ENCODE assay signal across 9 cellular contexts in genomic region chr2:200860092-200860795, GRCh38. TPM values are rescaled to one million over a fixed set of nuclear protein-coding genes. Genes with fewer than 3 reads are reported as not detected.
DNase-seq lines count a peak whose midpoint lies in the region; ATAC-seq, FAIRE-seq and TF ChIP-seq lines count a peak whose summit lies in the region.
"Had no signal": no experiment of that assay in that cellular context is flagged by ENCODE, and none has a peak within 500 bp of the region (broad histone marks: within the 10 kb centered on the region; RNA-seq: fewer than 3 reads in every experiment).

No MANE protein-coding gene starts in this region.

- BruUV-seq in GM12878 (replicated peaks; lab: Mats Ljungman, UMichigan) = no TSS peak

- CTCF ChIA-PET in SK-N-SH (lab: Yijun Ruan, JAX) (interaction anchor here (1.7 kb wide), 1 partner anchor 10 kb away, joined by 4 read pairs; no protein-coding TSS in a partner anchor), GM12878 (lab: Yijun Ruan, JAX) (interaction anchor here (1.4 kb wide), 1 partner anchor 209 kb away, joined by 3 read pairs; no protein-coding TSS in a partner anchor)

- intact Hi-C loops in GM12878 (cut with micrococcal nuclease; ENCODE audit: unreplicated experiment) = loop anchor here (10.0 kb wide), 1 partner anchor 1515 kb away; the partner anchor contains the start of gene BMPR2
- intact Hi-C loops in left lung (cut with DNase I) = no loop called here
- intact Hi-C loops in stomach (cut with DNase I; ENCODE audit: low total_unique reads) = no loop called here

- H3K27ac ChIP-seq in SK-N-SH (ENCODE audit: low read depth in 2 of 2, low read length in 1 of 2) = no peak overlapping the region; a peak in 1 of 4 replicates
- H3K27ac ChIP-seq in GM12878 (ENCODE audit: control insufficient read depth, insufficient read depth) = no peak overlapping the region
- peak overlapping the region; percentile 36 to 37 for H3K27ac ChIP-seq in left lung
- H3K27ac ChIP-seq in stomach = peak overlapping the region; percentile 50 to 100 (median 100)

- H3K4me2 ChIP-seq in SK-N-SH (peak overlapping the region; percentile 73; the same call in 1 of the 2 replicates), GM12878 (ENCODE audit: control insufficient read depth, insufficient read depth) (peak overlapping the region; percentile 95; the same call in 1 of the 2 replicates)

- in situ Hi-C loops in GM12878 (cut with MboI) = no loop called here

- RAD21 ChIA-PET in GM12878 (lab: Charles Lee; ENCODE audit: unreplicated experiment) = interaction anchor here (0.6 to 1.5 kb wide), 3 partner anchors 29 to 152 kb away, joined by 3 to 4 read pairs (median 3); partner anchors contain the start of genes NIF3L1 and PPIL3

- H3K27me3 ChIP-seq in SK-N-SH (ENCODE audit: insufficient read depth) (no peaks in the 10 kb centered on the region), GM12878 (replicated peaks in 1 of 2; ENCODE audit: control insufficient read depth in 2 of 2, insufficient read depth in 2 of 2, low read length in 1 of 2) (no peaks in the 10 kb centered on the region), left lung (no peaks in the 10 kb centered on the region), stomach (no peaks in the 10 kb centered on the region)

- FAIRE-seq in GM12878 (lab: Jason Lieb, UNC) = no peak
- FAIRE-seq: A204.1 had no signal

- H2AFZ ChIP-seq in SK-N-SH (ENCODE audit: low read depth) = no peak overlapping the region
- H2AFZ ChIP-seq in GM12878 (ENCODE audit: control insufficient read depth, low read depth, low read length) = no peak overlapping the region

- peaks cover 89% of the 10 kb centered on the region for H3K79me2 ChIP-seq in SK-N-SH (ENCODE audit: insufficient read depth)
- peaks cover 78% of the 10 kb centered on the region for H3K79me2 ChIP-seq in GM12878 (ENCODE audit: control insufficient read depth, insufficient read depth, low read length)

- 85% methylated on average over 12 of the region's 12 CpGs for WGBS in SK-N-SH (ENCODE audit: low lambda C conversion rate)
- WGBS in GM12878 (ENCODE audit: insufficient coverage, insufficient replicate concordance, low lambda C conversion rate, missing lambda C conversion rate) = 76% methylated on average over 12 of the region's 12 CpGs
- WGBS in stomach, 5 donors = 13 to 16% (median 15%) methylated on average over 12 of the region's 12 CpGs

- no peak overlapping the region; the same call in 1 of the 2 replicates for H3K9ac ChIP-seq in SK-N-SH
- H3K9ac ChIP-seq in GM12878 (ENCODE audit: control insufficient read depth, insufficient read depth, low read length) = no peak overlapping the region

- TF ChIP-seq CTCF in SK-N-SH (IDR thresholded peaks at IDR 0.05) = no peak
- no peak for TF ChIP-seq CTCF in GM12878 (IDR thresholded peaks at IDR 0.05 in 2 of 3, conservative IDR thresholded peaks at IDR 0.05 in 1 of 3; ENCODE audit: control insufficient read depth in 2 of 3, extremely low read depth in 1 of 3, insufficient read depth in 1 of 3, low read depth in 3 of 3, low read length in 3 of 3)
- no peak for TF ChIP-seq CTCF in left lung (IDR thresholded peaks at IDR 0.05)
- TF ChIP-seq CTCF in stomach (IDR thresholded peaks at IDR 0.05) = no peak

- TF ChIP-seq RAD21 in SK-N-SH (IDR thresholded peaks at IDR 0.05; ENCODE audit: low read length) (no peak), GM12878 (IDR thresholded peaks at IDR 0.05; ENCODE audit: insufficient read depth, low read depth, low read length) (no peak)

- no peak for ATAC-seq in SK-N-SH treated with all-trans-retinoic acid at 6 μM for 48 hours
- no peak for ATAC-seq in GM12878
- no peak for ATAC-seq in left lung
- ATAC-seq in HG02852 (IDR thresholded peaks at IDR 0.05; ENCODE audit: unreplicated experiment) = no peak
- ATAC-seq in HG03108 (IDR thresholded peaks at IDR 0.05; ENCODE audit: unreplicated experiment) = no peak

- POLR2A ChIA-PET in SK-N-SH (lab: Yijun Ruan, JAX) = no interaction called here
- POLR2A ChIA-PET in GM12878 (lab: Charles Lee) = interaction anchor here (1.8 to 2.0 kb wide), 2 partner anchors 11 to 42 kb away, joined by 7 to 14 read pairs; no protein-coding TSS in a partner anchor

- peaks cover 20% of the 10 kb centered on the region for H3F3A ChIP-seq in SK-N-SH (replicated peaks; ENCODE audit: insufficient read depth)

- SMC1A ChIA-PET in GM12878 (lab: Charles Lee; ENCODE audit: uncharacterized antibody, unreplicated experiment) = interaction anchor here (1.7 to 2.0 kb wide), 2 partner anchors 11 to 46 kb away, joined by 8 to 9 read pairs; no protein-coding TSS in a partner anchor

- H3K4me1 ChIP-seq in SK-N-SH (ENCODE audit: control insufficient read depth in 1 of 2, insufficient read depth in 2 of 2, low read depth in 1 of 2, low read length in 1 of 2) (peaks cover 20 to 22% of the 10 kb centered on the region in 2 experiments; a peak in 3 of 4 replicates), GM12878 (ENCODE audit: control insufficient read depth, insufficient read depth, low read length) (no peaks in the 10 kb centered on the region), left lung (peaks cover 27 to 64% of the 10 kb centered on the region in 2 donors), stomach (peaks cover 35 to 77% (median 58%) of the 10 kb centered on the region in 4 donors)

- TF ChIP-seq POLR2A in GM12878 (IDR thresholded peaks at IDR 0.05; ENCODE audit: low read depth, low read length) = no peak
- TF ChIP-seq POLR2A in stomach (IDR thresholded peaks at IDR 0.05) = no peak

- H3K9me3 ChIP-seq in SK-N-SH (no peaks in the 10 kb centered on the region), GM12878 (replicated peaks; ENCODE audit: control insufficient read depth, insufficient read depth, low read length) (no peaks in the 10 kb centered on the region), left lung (no peaks in the 10 kb centered on the region), stomach (no peaks in the 10 kb centered on the region)

- no peaks in the 10 kb centered on the region for H3K9me2 ChIP-seq in SK-N-SH

- 0 out of 4 replicates have a peak overlapping the region, but pooled peaks of 1 of the 2 experiments have one; percentile 96 for H3K4me3 ChIP-seq in SK-N-SH (ENCODE audit: low read depth in 2 of 2, low read length in 1 of 2)
- peak overlapping the region; percentile 100; the same call in 1 of the 2 replicates for H3K4me3 ChIP-seq in GM12878
- H3K4me3 ChIP-seq in left lung = peak overlapping the region in 1 of 2 donors; percentile 98
- H3K4me3 ChIP-seq in stomach = peak overlapping the region; percentile 2 to 98 (median 82)

- peaks cover 50 to 72% of the 10 kb centered on the region in 2 experiments for H3K36me3 ChIP-seq in SK-N-SH (replicated peaks in 1 of 2; ENCODE audit: control insufficient read depth in 1 of 2, insufficient read depth in 2 of 2, low read length in 1 of 2)
- peaks cover 6 to 37% of the 10 kb centered on the region in 2 experiments for H3K36me3 ChIP-seq in GM12878 (ENCODE audit: control insufficient read depth in 2 of 2, insufficient read depth in 2 of 2, low read length in 1 of 2)
- H3K36me3 ChIP-seq in left lung = peaks cover 0 to 57% of the 10 kb centered on the region in 2 donors
- peaks cover 47 to 58% (median 54%) of the 10 kb centered on the region in 4 donors for H3K36me3 ChIP-seq in stomach

- DNase-seq in SK-N-SH (no peak), GM12878 (ENCODE audit: low read depth, low spot score) (no peak), left lung (no peak), stomach (no peak), SK-N-DZ (ENCODE audit: low spot score) (no peak)

- H4K20me1 ChIP-seq in SK-N-SH (ENCODE audit: insufficient read depth) (peaks cover 79% of the 10 kb centered on the region), GM12878 (ENCODE audit: control insufficient read depth, insufficient read depth) (peaks cover 5% of the 10 kb centered on the region; the same call in 1 of the 2 replicates)

- no peak for TF ChIP-seq EP300 in SK-N-SH (IDR thresholded peaks at IDR 0.05; ENCODE audit: borderline replicate concordance in 1 of 2, low read depth in 1 of 2, low read length in 1 of 2)
- TF ChIP-seq EP300 in GM12878 (IDR thresholded peaks at IDR 0.05; ENCODE audit: borderline replicate concordance in 1 of 2, control insufficient read depth in 1 of 2, low read depth in 2 of 2, low read length in 2 of 2) = no peak
- no peak for TF ChIP-seq EP300 in stomach (IDR thresholded peaks at IDR 0.05)

RNA-seq across cellular contexts. Expression of gene CLK1, which starts 4.2 kb away (rescaled TPM):
- 31.1 and 40.1 TPM in 2 replicates for polyA plus RNA-seq in SK-N-SH (2012; rRNA removed)
- 17.8 and 23.5 TPM in 2 replicates for polyA plus RNA-seq in SK-N-SH (2012; cell fraction: cytosol; rRNA removed)
- polyA plus RNA-seq in SK-N-SH (2012; cell fraction: nucleus; rRNA removed) = 86.8 and 181 TPM in 2 replicates
- total RNA-seq in GM12878 (2013; cell fraction: nucleolus; rRNA removed) = 312 and 326 TPM in 2 replicates
- 61.2 and 73.7 TPM in 2 replicates for total RNA-seq in GM12878 (2014; rRNA removed)
- total RNA-seq in GM12878 (2014; rRNA removed; fragmentation: Illumina TruSeq; extraction: Trizol) = 74.1 and 75.1 TPM in 2 replicates
- total RNA-seq in GM12878 (2021) = 53.4 and 66.3 TPM in 2 replicates
- 42.3 TPM for polyA plus RNA-seq in GM12878 (2011; ENCODE audit: low read depth)
- 221 and 318 TPM in 2 replicates for polyA plus RNA-seq in GM12878 (2011; rRNA removed)
- 42.3 and 58.9 TPM in 2 replicates for polyA plus RNA-seq in GM12878 (2011; cell fraction: cytosol; rRNA removed)
- polyA plus RNA-seq in GM12878 (2011; cell fraction: nucleus; rRNA removed) = 354 and 384 TPM in 2 replicates
- polyA plus RNA-seq in GM12878 (2012) = 75.2 and 84.2 TPM in 2 replicates
- 85.2 and 101 TPM in 2 replicates for polyA plus RNA-seq in GM12878 (2014; fragmentation: Illumina TruSeq; extraction: Trizol)
- polyA plus RNA-seq in GM12878 (2014; fragmentation: Nextera tagmentation; extraction: Ambion mirVana) = 100 to 1,000 TPM in 1 of 2 experiments, 10 to 100 TPM in 1; 95.6 to 138 TPM
- polyA plus RNA-seq in GM12878 (2014; rRNA removed) = 66.6 and 91.8 TPM in 2 replicates
- polyA plus RNA-seq in GM12878 (2016; fragmentation: Nextera tagmentation; extraction: Ambion mirVana) = 10 to 100 TPM; 63.3 to 63.7 TPM
- polyA minus RNA-seq in GM12878 (2011; rRNA and poly(A)+ RNA removed) = 36.1 and 63.4 TPM in 2 replicates
- polyA minus RNA-seq in GM12878 (2011; cell fraction: cytosol; rRNA and poly(A)+ RNA removed) = 20.6 and 21.2 TPM in 2 replicates
- polyA minus RNA-seq in GM12878 (2011; cell fraction: nucleus; rRNA and poly(A)+ RNA removed) = 82.1 and 109 TPM in 2 replicates
- total RNA-seq in left lung = 10 to 100 TPM; 75.9 to 91.2 TPM
- 100 to 1,000 TPM in 4 of 5 donors, 10 to 100 TPM in 1; 60.5 to 245 (median 158) TPM for total RNA-seq in stomach
- 100 to 1,000 TPM in 2 of 3 donors, 10 to 100 TPM in 1; 95.0 to 270 (median 117) TPM for polyA plus RNA-seq in stomach
- polyA plus RNA-seq in SK-N-DZ (2014; cell fraction: cytosol; rRNA removed) = 86.6 and 96.4 TPM in 2 replicates
- 351 and 403 TPM in 2 replicates for polyA plus RNA-seq in SK-N-DZ (2014; cell fraction: nucleus; rRNA removed)

RNA-seq across cellular contexts. Expression of gene PPIL3, which starts 28.6 kb away (rescaled TPM):
- polyA plus RNA-seq in SK-N-SH (2012; rRNA removed) (44.9 and 56.5 TPM in 2 replicates), GM12878 (2011; rRNA removed) (176 and 314 TPM in 2 replicates), GM12878 (2014; fragmentation: Illumina TruSeq; extraction: Trizol) (65.7 and 71.2 TPM in 2 replicates), GM12878 (2014; fragmentation: Nextera tagmentation; extraction: Ambion mirVana) (100 to 1,000 TPM in 1 of 2 experiments, 10 to 100 TPM in 1; 71.2 to 103 TPM), GM12878 (2014; rRNA removed) (49.6 and 59.5 TPM in 2 replicates), GM12878 (2016; fragmentation: Nextera tagmentation; extraction: Ambion mirVana) (10 to 100 TPM; 46.7 to 48.4 TPM), stomach (10 to 100 TPM; 14.9 to 45.4 (median 18.6) TPM)
- polyA plus RNA-seq in SK-N-SH (2012; cell fraction: cytosol; rRNA removed) = 68.0 and 81.8 TPM in 2 replicates
- 38.0 and 83.2 TPM in 2 replicates for polyA plus RNA-seq in SK-N-SH (2012; cell fraction: nucleus; rRNA removed)
- total RNA-seq in GM12878 (2013; cell fraction: nucleolus; rRNA removed) = 122 and 151 TPM in 2 replicates
- total RNA-seq in GM12878 (2014; rRNA removed) (44.4 and 52.8 TPM in 2 replicates), GM12878 (2014; rRNA removed; fragmentation: Illumina TruSeq; extraction: Trizol) (58.6 and 58.8 TPM in 2 replicates), GM12878 (2021) (31.2 and 33.8 TPM in 2 replicates), left lung (10 to 100 TPM; 26.0 to 31.0 TPM), stomach (10 to 100 TPM in 2 of 5 donors, 1 to 10 TPM in 1, not detected in 2; 5.5 to 51.2 (median 30.3) TPM)
- 116 TPM for polyA plus RNA-seq in GM12878 (2011; ENCODE audit: low read depth)
- 73.8 and 89.0 TPM in 2 replicates for polyA plus RNA-seq in GM12878 (2011; cell fraction: cytosol; rRNA removed)
- polyA plus RNA-seq in GM12878 (2011; cell fraction: nucleus; rRNA removed) = 68.0 and 80.6 TPM in 2 replicates
- polyA plus RNA-seq in GM12878 (2012) = 70.8 and 76.2 TPM in 2 replicates
- 39.9 and 73.6 TPM in 2 replicates for polyA minus RNA-seq in GM12878 (2011; rRNA and poly(A)+ RNA removed)
- polyA minus RNA-seq in GM12878 (2011; cell fraction: cytosol; rRNA and poly(A)+ RNA removed) = 16.0 and 26.3 TPM in 2 replicates
- 15.2 and 22.4 TPM in 2 replicates for polyA minus RNA-seq in GM12878 (2011; cell fraction: nucleus; rRNA and poly(A)+ RNA removed)
- polyA plus RNA-seq in SK-N-DZ (2014; cell fraction: cytosol; rRNA removed) = 52.3 and 58.1 TPM in 2 replicates
- 52.2 and 71.1 TPM in 2 replicates for polyA plus RNA-seq in SK-N-DZ (2014; cell fraction: nucleus; rRNA removed)

RNA-seq across cellular contexts. Expression of gene NIF3L1, which starts 28.9 kb away (rescaled TPM):
- polyA plus RNA-seq in SK-N-SH (2012; rRNA removed) (52.4 and 77.6 TPM in 2 replicates), GM12878 (2011; rRNA removed) (95.9 and 114 TPM in 2 replicates), GM12878 (2014; fragmentation: Illumina TruSeq; extraction: Trizol) (56.0 and 77.3 TPM in 2 replicates), GM12878 (2014; fragmentation: Nextera tagmentation; extraction: Ambion mirVana) (10 to 100 TPM; 58.3 to 88.2 TPM), GM12878 (2014; rRNA removed) (44.4 and 49.0 TPM in 2 replicates), GM12878 (2016; fragmentation: Nextera tagmentation; extraction: Ambion mirVana) (10 to 100 TPM; 51.5 to 56.1 TPM), stomach (10 to 100 TPM; 19.2 to 30.5 (median 21.7) TPM)
- 59.5 and 64.1 TPM in 2 replicates for polyA plus RNA-seq in SK-N-SH (2012; cell fraction: cytosol; rRNA removed)
- polyA plus RNA-seq in SK-N-SH (2012; cell fraction: nucleus; rRNA removed) = 42.3 and 75.9 TPM in 2 replicates
- 48.3 and 48.8 TPM in 2 replicates for total RNA-seq in GM12878 (2013; cell fraction: nucleolus; rRNA removed)
- total RNA-seq in GM12878 (2014; rRNA removed) (41.1 and 44.9 TPM in 2 replicates), GM12878 (2014; rRNA removed; fragmentation: Illumina TruSeq; extraction: Trizol) (36.9 and 40.3 TPM in 2 replicates), GM12878 (2021) (27.1 and 27.6 TPM in 2 replicates), left lung (10 to 100 TPM; 18.4 to 26.2 TPM), stomach (10 to 100 TPM; 14.3 to 39.6 (median 17.4) TPM)
- polyA plus RNA-seq in GM12878 (2011; ENCODE audit: low read depth) = 12.1 TPM
- 79.8 and 88.0 TPM in 2 replicates for polyA plus RNA-seq in GM12878 (2011; cell fraction: cytosol; rRNA removed)
- polyA plus RNA-seq in GM12878 (2011; cell fraction: nucleus; rRNA removed) = 68.6 and 76.0 TPM in 2 replicates
- polyA plus RNA-seq in GM12878 (2012) = 12.1 and 19.7 TPM in 2 replicates
- polyA minus RNA-seq in GM12878 (2011; rRNA and poly(A)+ RNA removed) = 89.3 and 98.7 TPM in 2 replicates
- polyA minus RNA-seq in GM12878 (2011; cell fraction: cytosol; rRNA and poly(A)+ RNA removed) = 12.3 and 14.0 TPM in 2 replicates
- 24.7 and 36.3 TPM in 2 replicates for polyA minus RNA-seq in GM12878 (2011; cell fraction: nucleus; rRNA and poly(A)+ RNA removed)
- polyA plus RNA-seq in SK-N-DZ (2014; cell fraction: cytosol; rRNA removed) = 92.5 and 112 TPM in 2 replicates
- 55.3 and 60.9 TPM in 2 replicates for polyA plus RNA-seq in SK-N-DZ (2014; cell fraction: nucleus; rRNA removed)

RNA-seq across cellular contexts. Expression of gene BZW1, which starts 48.5 kb away (rescaled TPM):
- polyA plus RNA-seq in SK-N-SH (2012; rRNA removed) = 131 and 163 TPM in 2 replicates
- polyA plus RNA-seq in SK-N-SH (2012; cell fraction: cytosol; rRNA removed) = 164 and 173 TPM in 2 replicates
- 68.4 and 126 TPM in 2 replicates for polyA plus RNA-seq in SK-N-SH (2012; cell fraction: nucleus; rRNA removed)
- 135 and 139 TPM in 2 replicates for total RNA-seq in GM12878 (2013; cell fraction: nucleolus; rRNA removed)
- total RNA-seq in GM12878 (2014; rRNA removed) = 262 and 298 TPM in 2 replicates
- 280 and 291 TPM in 2 replicates for total RNA-seq in GM12878 (2014; rRNA removed; fragmentation: Illumina TruSeq; extraction: Trizol)
- 259 and 273 TPM in 2 replicates for total RNA-seq in GM12878 (2021)
- 65.3 TPM for polyA plus RNA-seq in GM12878 (2011; ENCODE audit: low read depth)
- 265 and 313 TPM in 2 replicates for polyA plus RNA-seq in GM12878 (2011; rRNA removed)
- polyA plus RNA-seq in GM12878 (2011; cell fraction: cytosol; rRNA removed) = 147 and 180 TPM in 2 replicates
- 105 and 112 TPM in 2 replicates for polyA plus RNA-seq in GM12878 (2011; cell fraction: nucleus; rRNA removed)
- 116 and 118 TPM in 2 replicates for polyA plus RNA-seq in GM12878 (2012)
- polyA plus RNA-seq in GM12878 (2014; fragmentation: Illumina TruSeq; extraction: Trizol) = 218 and 253 TPM in 2 replicates
- polyA plus RNA-seq in GM12878 (2014; fragmentation: Nextera tagmentation; extraction: Ambion mirVana) = 100 to 1,000 TPM; 200 to 317 TPM
- polyA plus RNA-seq in GM12878 (2014; rRNA removed) = 186 and 216 TPM in 2 replicates
- polyA plus RNA-seq in GM12878 (2016; fragmentation: Nextera tagmentation; extraction: Ambion mirVana) = 100 to 1,000 TPM; 330 to 349 TPM
- 211 and 286 TPM in 2 replicates for polyA minus RNA-seq in GM12878 (2011; rRNA and poly(A)+ RNA removed)
- polyA minus RNA-seq in GM12878 (2011; cell fraction: cytosol; rRNA and poly(A)+ RNA removed) = 168 and 206 TPM in 2 replicates
- 66.7 and 89.8 TPM in 2 replicates for polyA minus RNA-seq in GM12878 (2011; cell fraction: nucleus; rRNA and poly(A)+ RNA removed)
- total RNA-seq in left lung = 100 to 1,000 TPM; 211 TPM
- 100 to 1,000 TPM in 4 of 5 donors, 10 to 100 TPM in 1; 32.4 to 530 (median 197) TPM for total RNA-seq in stomach
- polyA plus RNA-seq in stomach = 10 to 100 TPM; 31.0 to 88.6 (median 84.7) TPM
- polyA plus RNA-seq in SK-N-DZ (2014; cell fraction: cytosol; rRNA removed) = 152 and 161 TPM in 2 replicates
- 66.7 and 106 TPM in 2 replicates for polyA plus RNA-seq in SK-N-DZ (2014; cell fraction: nucleus; rRNA removed)

Comparison
In these comparisons a context has a peak if more than half of its experiments do, and no peak if none do; other contexts are left out.
1. H3K27ac ChIP-seq: peak in left lung (2 of 2) and stomach (5 of 5); none in SK-N-SH (0 of 2) and GM12878 (single experiment).
2. Of the 26 proteins assayed by ChIP-seq in both GM12878 and SK-N-SH: peak only in GM12878: POLR2AphosphoS5; only in SK-N-SH: none; in both: none; in neither: 25.